Comparison of ENCODE assay signal across 8 cellular contexts in genomic region chr5:148443998-148444397, GRCh38.
DNase-seq lines count a peak whose midpoint lies in the region; ATAC-seq and TF ChIP-seq lines count a peak whose summit lies in the region.

No MANE protein-coding gene starts in this region.

- H3K4me3 ChIP-seq in fibroblast of villous mesenchyme (ENCODE audit: low read depth, low read length) = no peak overlapping the region

- ATAC-seq in GM19395 (IDR thresholded peaks at IDR 0.05; ENCODE audit: unreplicated experiment) (peak; percentile 94), HG03342 (IDR thresholded peaks at IDR 0.05; ENCODE audit: unreplicated experiment) (peak; percentile 88)

- peak; percentile 70 for TF ChIP-seq CTCF in fibroblast of villous mesenchyme (IDR thresholded peaks at IDR 0.05; ENCODE audit: insufficient read depth, low read depth, low read length)

- DNase-seq in DMS53 (lab: John Stamatoyannopoulos, UW) (peak; percentile 82), NCI-H526 treated with DMSO at 0.1 percent for 48 hours (lab: John Stamatoyannopoulos, UW) (peak; percentile 28), activated T-cell treated with anti-CD3 and anti-CD28 coated beads for 24 hours (ENCODE audit: low read depth) (peak; percentile 48), fibroblast of villous mesenchyme (ENCODE audit: low read depth) (peak; percentile 72), occipital lobe (lab: John Stamatoyannopoulos, UW) (peak; percentile 13), T1000 (lab: John Stamatoyannopoulos, UW) (no peak)
